Comparison of ENCODE assay signal across 2 cellular contexts in the genomic region with DNA sequence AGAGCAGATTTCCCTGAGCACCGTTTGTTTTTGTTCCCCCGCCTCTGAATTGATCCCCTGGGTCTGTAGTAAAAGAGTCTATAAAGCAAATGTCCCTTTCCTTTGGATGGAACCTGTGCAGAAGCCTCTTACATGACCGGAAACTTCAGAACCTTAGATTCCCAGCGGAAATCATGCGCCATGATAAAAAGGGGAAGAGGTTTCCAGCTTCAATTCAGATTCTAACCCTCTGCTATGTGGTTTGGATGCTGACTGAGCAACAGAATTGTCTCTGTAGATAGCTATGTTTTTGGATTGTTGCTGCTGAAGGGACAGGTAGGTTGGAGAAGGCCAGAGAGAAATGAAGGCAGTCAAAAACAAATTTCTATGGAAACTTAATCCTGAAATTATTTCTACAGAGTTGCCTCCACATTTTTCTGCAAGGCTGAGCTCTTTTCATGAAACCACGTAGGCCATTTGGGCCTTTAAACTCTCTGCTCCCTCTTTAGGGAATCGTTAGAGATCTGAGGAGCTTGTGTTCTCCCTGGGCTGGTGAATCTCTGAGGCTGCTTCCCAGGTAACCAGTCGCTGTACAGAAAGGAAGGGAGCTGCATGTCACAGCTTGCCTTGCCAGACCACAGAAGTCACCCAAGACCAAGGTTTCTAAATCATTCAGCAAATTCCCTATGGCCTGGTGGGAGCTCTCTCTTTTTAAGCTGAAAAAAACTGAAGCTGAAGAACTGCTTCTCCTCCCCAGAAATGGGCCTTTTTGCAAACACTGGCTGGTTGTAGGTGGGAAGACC.
TF ChIP-seq lines count a peak whose summit lies in the region.

No MANE protein-coding gene starts in this region.

TF ChIP-seq in GM23338, 12 proteins besides CTCF, POLR2A, EP300 and RAD21:
- TF ChIP-seq POLR2AphosphoS5 (IDR thresholded peaks at IDR 0.05; ENCODE audit: low read depth): no peak
- no peak for TF ChIP-seq ZNF114 (CRISPR knock-in tag; IDR thresholded peaks at IDR 0.05)
- TF ChIP-seq CREB1 (CRISPR knock-in tag; IDR thresholded peaks at IDR 0.05; ENCODE audit: low read depth): no peak
- TF ChIP-seq STAT1 (IDR thresholded peaks at IDR 0.05; ENCODE audit: unreplicated experiment): no peak
- no peak for TF ChIP-seq NANOG (IDR thresholded peaks at IDR 0.05; ENCODE audit: borderline replicate concordance)

TF ChIP-seq in H1, 55 proteins besides CTCF, POLR2A, EP300 and RAD21:
- TF ChIP-seq SP2 (IDR thresholded peaks at IDR 0.05; ENCODE audit: low read length) (no peak), RBBP5 (IDR thresholded peaks at IDR 0.05; ENCODE audit: borderline replicate concordance, low read depth, low read length) (no peak), SP4 (IDR thresholded peaks at IDR 0.05; ENCODE audit: low read length) (no peak), CREB1 (IDR thresholded peaks at IDR 0.05) (no peak), BACH1 (IDR thresholded peaks at IDR 0.05; ENCODE audit: low read length) (no peak), ZNF274 (IDR thresholded peaks at IDR 0.05; ENCODE audit: borderline replicate concordance, extremely low read depth, low read length) (no peak), SP1 (IDR thresholded peaks at IDR 0.05; ENCODE audit: low read depth, low read length) (no peak)
- TF ChIP-seq, protein P1, sequence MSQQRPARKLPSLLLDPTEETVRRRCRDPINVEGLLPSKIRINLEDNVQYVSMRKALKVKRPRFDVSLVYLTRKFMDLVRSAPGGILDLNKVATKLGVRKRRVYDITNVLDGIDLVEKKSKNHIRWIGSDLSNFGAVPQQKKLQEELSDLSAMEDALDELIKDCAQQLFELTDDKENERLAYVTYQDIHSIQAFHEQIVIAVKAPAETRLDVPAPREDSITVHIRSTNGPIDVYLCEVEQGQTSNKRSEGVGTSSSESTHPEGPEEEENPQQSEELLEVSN (IDR thresholded peaks at IDR 0.05): no peak
